ENCODE assay signal across 31 cellular contexts in genomic region chr11:72996959-72997358, GRCh38.
DNase-seq lines count a peak whose midpoint lies in the region; FAIRE-seq and TF ChIP-seq lines count a peak whose summit lies in the region.
"Had no signal": no experiment of that assay in that cellular context is flagged by ENCODE, and none has a peak within 500 bp of the region (broad histone marks: within the 10 kb centered on the region; RNA-seq: fewer than 3 reads in every experiment).

No MANE protein-coding gene starts in this region.

- no peaks in the 10 kb centered on the region for H3K9me3 Mint-ChIP-seq in activated T-helper 2 cell treated with anti-CD3 and anti-CD28 coated beads, Interferon-gamma antibody, Interleukin-2, Interleukin-4, amounts not matched to agents 10 μg/mL and 5 μg/mL and 100 μg/mL, durations not matched to agents 14 hours and 24 hours and 36 hours
- H3K9me3 Mint-ChIP-seq: activated T-cell treated with anti-CD3 and anti-CD28 coated beads, Interleukin-2, amount 50 U/mL, for 24 hours; mesothelial cell of epicardium; naive thymus-derived CD8-positive, alpha-beta T cell had no signal

- TF ChIP-seq CTCF in coronary artery (IDR thresholded peaks at IDR 0.05) (no peak), spleen (IDR thresholded peaks at IDR 0.05 in 8 of 11, conservative IDR thresholded peaks at IDR 0.05 in 3 of 11) (no peak), dorsolateral prefrontal cortex (IDR thresholded peaks at IDR 0.05 in 54 of 56, conservative IDR thresholded peaks at IDR 0.05 in 2 of 56; ENCODE audit: low read depth in 1 of 56, partially characterized antibody in 56 of 56) (no peak), MM.1S (IDR thresholded peaks at IDR 0.05; ENCODE audit: low read length) (no peak)

- H3K9me3 ChIP-seq in spleen (no peaks in the 10 kb centered on the region), MM.1S (replicated peaks; ENCODE audit: insufficient read depth, low read length) (no peaks in the 10 kb centered on the region)
- H3K9me3 ChIP-seq: adrenal gland, left ventricle myocardium inferior, SK-N-SH, upper lobe of left lung had no signal

- H3K27me3 Mint-ChIP-seq in activated T-helper 2 cell treated with anti-CD3 and anti-CD28 coated beads, Interferon-gamma antibody, Interleukin-2, Interleukin-4, amounts not matched to agents 10 μg/mL and 5 μg/mL and 100 μg/mL, durations not matched to agents 14 hours and 24 hours and 36 hours (ENCODE audit: low read depth) = no peaks in the 10 kb centered on the region
- H3K27me3 Mint-ChIP-seq: activated T-cell treated with anti-CD3 and anti-CD28 coated beads, Interleukin-2, amount 50 U/mL, for 24 hours; brain; naive thymus-derived CD8-positive, alpha-beta T cell had no signal

- H3K27ac Mint-ChIP-seq in activated T-helper 2 cell treated with anti-CD3 and anti-CD28 coated beads, Interferon-gamma antibody, Interleukin-2, Interleukin-4, amounts not matched to agents 10 μg/mL and 5 μg/mL and 100 μg/mL, durations not matched to agents 14 hours and 24 hours and 36 hours = no peak overlapping the region
- H3K27ac Mint-ChIP-seq: activated T-cell treated with anti-CD3 and anti-CD28 coated beads, Interleukin-2, amount 50 U/mL, for 24 hours; mesothelial cell of epicardium had no signal

- H3K4me3 ChIP-seq in coronary artery (peak overlapping the region; percentile 28), spleen (peak overlapping the region in 1 of 8 donors; percentile 14), dorsolateral prefrontal cortex (peak overlapping the region in 23 of 59 donors; percentile 2 to 48 (median 21)), MM.1S (ENCODE audit: low read length) (no peak overlapping the region)
- H3K4me3 ChIP-seq: adrenal gland; BLaER1 treated with 17β-estradiol and CSF1 and Interleukin-3, amounts not matched to agents 10 nM and 100 nM; left ventricle myocardium inferior; skin epidermis; upper lobe of left lung had no signal

- DNase-seq in GM12892 (ENCODE audit: insufficient read length) (no peak), NCI-H69 (lab: John Stamatoyannopoulos, UW) (peak; percentile 15), coronary artery (ENCODE audit: low spot score) (no peak), spleen (no peak), dorsolateral prefrontal cortex (no peak), MM.1S (no peak)
- DNase-seq in activated T-helper 2 cell treated with anti-CD3 and anti-CD28 coated beads, Interferon-gamma antibody, Interleukin-2, Interleukin-4, amounts not matched to agents 10 μg/mL and 5 μg/mL and 100 μg/mL, durations not matched to agents 14 hours and 24 hours and 36 hours (ENCODE audit: low spot score) = no peak
- DNase-seq: activated CD4-positive, alpha-beta T cell treated with anti-CD3 and anti-CD28 coated beads for 48 hours; activated naive CD4-positive, alpha-beta T cell; activated T-cell treated with anti-CD3 and anti-CD28 coated beads, Interleukin-2, amount 50 U/mL, for 24 hours; adrenal gland; COR-L47; DND-41; effector CD4-positive, alpha-beta T cell; H7; IMR-90; left ventricle myocardium inferior; naive thymus-derived CD8-positive, alpha-beta T cell; NCI-H1105; NCI-H1930; NCI-H226; NCI-H748 treated with DMSO at 0.1 percent for 48 hours; OCI-M1; SK-N-SH; upper lobe of left lung had no signal

- H3K79me2 ChIP-seq in MM.1S (ENCODE audit: low read length) = peaks cover 38% of the 10 kb centered on the region

- peaks cover 16% of the 10 kb centered on the region for H3K36me3 Mint-ChIP-seq in activated T-helper 2 cell treated with anti-CD3 and anti-CD28 coated beads, Interferon-gamma antibody, Interleukin-2, Interleukin-4, amounts not matched to agents 10 μg/mL and 5 μg/mL and 100 μg/mL, durations not matched to agents 14 hours and 24 hours and 36 hours (ENCODE audit: low read depth)

- intact Hi-C loops in spleen (cut with DNase I; ENCODE audit: low total_unique reads) (no loop called here), dorsolateral prefrontal cortex (cut with DNase I) (no loop called here)
- intact Hi-C loops in activated T-helper 2 cell treated with anti-CD3 and anti-CD28 coated beads, Interferon-gamma antibody, Interleukin-2, Interleukin-4, amounts not matched to agents 10 μg/mL and 5 μg/mL and 100 μg/mL, durations not matched to agents 14 hours and 24 hours and 36 hours (cut with micrococcal nuclease) = no loop called here

- H2AFZ ChIP-seq in MM.1S (ENCODE audit: low read length) = no peak overlapping the region

- no peak overlapping the region for H3K9ac ChIP-seq in MM.1S (ENCODE audit: low read length)
- H3K9ac ChIP-seq: SK-N-SH had no signal

- no peak for TF ChIP-seq POLR2A in GM12892 (IDR thresholded peaks at IDR 0.05; ENCODE audit: low read depth, low read length)
- TF ChIP-seq POLR2A in spleen (IDR thresholded peaks at IDR 0.05) = no peak

- peaks cover 0 to 29% (median 4%) of the 10 kb centered on the region in 6 donors for H3K36me3 ChIP-seq in spleen
- peaks cover 9% of the 10 kb centered on the region for H3K36me3 ChIP-seq in MM.1S (replicated peaks; ENCODE audit: insufficient read depth, low read length)
- H3K36me3 ChIP-seq: left ventricle myocardium inferior had no signal

- H3F3A ChIP-seq in MM.1S (ENCODE audit: insufficient read depth, low read length) = no peaks in the 10 kb centered on the region

- H3K4me3 Mint-ChIP-seq in activated T-helper 2 cell treated with anti-CD3 and anti-CD28 coated beads, Interferon-gamma antibody, Interleukin-2, Interleukin-4, amounts not matched to agents 10 μg/mL and 5 μg/mL and 100 μg/mL, durations not matched to agents 14 hours and 24 hours and 36 hours (ENCODE audit: low read depth) = no peak overlapping the region
- H3K4me3 Mint-ChIP-seq: activated T-cell treated with anti-CD3 and anti-CD28 coated beads, Interleukin-2, amount 50 U/mL, for 24 hours; brain; mesothelial cell of epicardium had no signal

- H3K4me1 ChIP-seq in spleen (peaks cover 6 to 53% (median 28%) of the 10 kb centered on the region in 6 donors), MM.1S (ENCODE audit: low read length) (no peaks in the 10 kb centered on the region)

- peak overlapping the region in 1 of 2 donors; percentile 35 for H3K27ac ChIP-seq in coronary artery
- H3K27ac ChIP-seq in spleen = peak overlapping the region in 5 of 8 donors; percentile 47 to 61 (median 58)
- H3K27ac ChIP-seq in dorsolateral prefrontal cortex = peak overlapping the region in 29 of 59 donors; percentile 3 to 74 (median 28)
- no peak overlapping the region for H3K27ac ChIP-seq in MM.1S (ENCODE audit: low read length)
- H3K27ac ChIP-seq: adrenal gland; BLaER1 treated with 17β-estradiol and CSF1 and Interleukin-3, amounts not matched to agents 10 nM and 100 nM; epithelial cell of prostate; left ventricle myocardium inferior; skin epidermis; upper lobe of left lung; VCaP had no signal

- H3K27me3 ChIP-seq in spleen (replicated peaks in 1 of 7) (no peaks in the 10 kb centered on the region), dorsolateral prefrontal cortex (no peaks in the 10 kb centered on the region), MM.1S (replicated peaks; ENCODE audit: insufficient read depth, low read length) (no peaks in the 10 kb centered on the region)
- H3K27me3 ChIP-seq: adrenal gland; BLaER1 treated with 17β-estradiol and CSF1 and Interleukin-3, amounts not matched to agents 10 nM and 100 nM; upper lobe of left lung had no signal

- H4K20me1 ChIP-seq in MM.1S (ENCODE audit: insufficient read depth, low read length) = no peaks in the 10 kb centered on the region

- 37 to 64% (median 45%) methylated on average over 3 of the region's 3 CpGs for WGBS in spleen, 5 donors

- H3K4me2 ChIP-seq in MM.1S (ENCODE audit: low read depth, low read length) = no peak overlapping the region
- H3K4me2 ChIP-seq: SK-N-SH had no signal

- H3K9me2 ChIP-seq in MM.1S (replicated peaks; ENCODE audit: insufficient read depth, low read length) = no peaks in the 10 kb centered on the region
- H3K9me2 ChIP-seq: SK-N-SH had no signal

- peak; percentile 83 for FAIRE-seq in GM12892 (lab: Jason Lieb, UNC)

- H3K4me1 Mint-ChIP-seq in activated T-helper 2 cell treated with anti-CD3 and anti-CD28 coated beads, Interferon-gamma antibody, Interleukin-2, Interleukin-4, amounts not matched to agents 10 μg/mL and 5 μg/mL and 100 μg/mL, durations not matched to agents 14 hours and 24 hours and 36 hours (ENCODE audit: low read depth) = no peaks in the 10 kb centered on the region
